8 cellular contexts compared by ENCODE assay signal in the genomic region with DNA sequence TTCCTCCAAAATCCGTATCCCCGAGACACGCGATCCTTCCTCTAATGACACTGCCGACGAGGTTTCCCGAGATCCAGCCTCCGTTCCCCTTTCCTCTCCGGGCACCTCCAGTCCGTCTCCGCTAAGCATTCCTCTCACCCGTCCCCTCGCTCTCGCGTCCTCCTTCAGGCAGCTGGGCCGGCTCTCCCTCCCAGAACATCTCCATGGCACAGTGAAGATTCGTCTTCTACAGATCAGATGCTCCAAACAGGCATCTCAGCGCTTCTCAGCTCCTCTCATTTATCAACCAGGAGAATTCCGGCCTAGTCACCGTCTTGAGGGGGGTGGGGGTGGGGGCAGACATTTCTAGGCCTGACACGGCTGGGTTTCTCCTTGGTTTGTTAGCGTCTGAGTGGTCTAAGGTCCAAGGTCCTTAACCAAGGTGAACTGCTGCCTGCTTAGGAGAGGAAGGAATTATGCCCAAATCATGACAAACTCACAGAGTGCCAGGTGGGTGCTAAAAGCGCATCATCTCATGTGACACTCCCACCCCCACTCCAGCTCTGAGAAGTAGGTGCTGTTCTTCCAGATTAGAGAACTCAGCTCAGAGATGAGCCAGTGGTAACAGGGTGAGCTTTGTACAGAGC. TPM values are rescaled to one million over a fixed set of nuclear protein-coding genes. Genes with fewer than 3 reads are reported as not detected.
DNase-seq lines count a peak whose midpoint lies in the region; ATAC-seq and TF ChIP-seq lines count a peak whose summit lies in the region.

A gene (minus strand): TSS at position 457 of the 626 bp plus-strand sequence. CDS start 7,976 bp downstream, outside the sequence.

- no peaks in the 10 kb centered on the region for H3K36me3 ChIP-seq in esophagus (ENCODE audit: control insufficient read depth in 2 of 2, insufficient read depth in 2 of 2, low read length in 1 of 2)

- POLR2A ChIA-PET in RWPE1 (lab: Yijun Ruan, JAX; ENCODE audit: low non-redundant PET): no interaction called here

- ATAC-seq in GM18861 (IDR thresholded peaks at IDR 0.05; ENCODE audit: unreplicated experiment): no peak

- peak within 1 kb of the TSS; percentile 28 for H3K27ac Mint-ChIP-seq in T-helper 2 cell treated with Interferon-gamma antibody and Interleukin-4, amounts not matched to agents 5 μg/mL and 100 μg/mL, for 36 hours
- H3K27ac Mint-ChIP-seq in nephron progenitor cell: peak within 1 kb of the TSS; percentile 68

- H3K27me3 Mint-ChIP-seq in T-helper 2 cell treated with Interferon-gamma antibody and Interleukin-4, amounts not matched to agents 5 μg/mL and 100 μg/mL, for 36 hours (ENCODE audit: low read depth): peaks cover 77% of the 10 kb centered on the region
- peaks cover 33% of the 10 kb centered on the region for H3K27me3 Mint-ChIP-seq in nephron progenitor cell (ENCODE audit: low read depth, poor library complexity)

- peaks cover 6% of the 10 kb centered on the region for H3K36me3 Mint-ChIP-seq in T-helper 2 cell treated with Interferon-gamma antibody and Interleukin-4, amounts not matched to agents 5 μg/mL and 100 μg/mL, for 36 hours (ENCODE audit: low read depth)
- peaks cover 5% of the 10 kb centered on the region for H3K36me3 Mint-ChIP-seq in nephron progenitor cell (ENCODE audit: low read depth)

- CTCF ChIA-PET in RWPE1 (lab: Yijun Ruan, JAX): interaction anchor here (0.5 to 0.7 kb wide), 2 partner anchors 51 to 1063 kb away, joined by 3 read pairs; a partner anchor contains a TSS

- TF ChIP-seq CTCF in RWPE1 (conservative IDR thresholded peaks at IDR 0.05; ENCODE audit: low read depth): no peak
- TF ChIP-seq CTCF in nephron progenitor cell (IDR thresholded peaks at IDR 0.05): no peak

- H3K4me1 ChIP-seq in esophagus (ENCODE audit: control insufficient read depth in 2 of 2, insufficient read depth in 2 of 2, low read length in 1 of 2): peaks cover 0 to 2% of the 10 kb centered on the region in 2 donors

- 19 to 20% methylated on average over 23 of the region's 23 CpGs for WGBS in esophagus, 2 donors

- DNase-seq in T-helper 2 cell treated with Interferon-gamma antibody and Interleukin-4, amounts not matched to agents 5 μg/mL and 100 μg/mL, for 36 hours (ENCODE audit: low spot score): no peak
- DNase-seq in T-helper 2 cell (no peak), RWPE1 (ENCODE audit: low spot score) (no peak), nephron progenitor cell (peak; percentile 50), AML-193 (lab: John Stamatoyannopoulos, UW) (no peak), NCI-H1048 (lab: John Stamatoyannopoulos, UW) (no peak)

- no peaks in the 10 kb centered on the region for H3K9me3 ChIP-seq in esophagus (ENCODE audit: control insufficient read depth in 2 of 2, insufficient read depth in 1 of 2, low read depth in 1 of 2, low read length in 1 of 2)

- peak within 1 kb of the TSS; percentile 82 for H3K4me3 Mint-ChIP-seq in T-helper 2 cell treated with Interferon-gamma antibody and Interleukin-4, amounts not matched to agents 5 μg/mL and 100 μg/mL, for 36 hours
- peak within 1 kb of the TSS; percentile 93 for H3K4me3 Mint-ChIP-seq in nephron progenitor cell

- peaks cover 11% of the 10 kb centered on the region for H3K4me1 Mint-ChIP-seq in T-helper 2 cell treated with Interferon-gamma antibody and Interleukin-4, amounts not matched to agents 5 μg/mL and 100 μg/mL, for 36 hours (ENCODE audit: low read depth)
- H3K4me1 Mint-ChIP-seq in nephron progenitor cell: peaks cover 39% of the 10 kb centered on the region

- H3K9me3 Mint-ChIP-seq in T-helper 2 cell treated with Interferon-gamma antibody and Interleukin-4, amounts not matched to agents 5 μg/mL and 100 μg/mL, for 36 hours: no peaks in the 10 kb centered on the region
- no peaks in the 10 kb centered on the region for H3K9me3 Mint-ChIP-seq in nephron progenitor cell

- H3K27ac ChIP-seq in RWPE1 (peak within 1 kb of the TSS; percentile 74), esophagus (ENCODE audit: low read depth in 2 of 2, low read length in 1 of 2) (no peak within 1 kb of the TSS)

- H3K27me3 ChIP-seq in esophagus (ENCODE audit: control insufficient read depth in 1 of 2, insufficient read depth in 2 of 2, low read length in 2 of 2): no peaks in the 10 kb centered on the region

- H3K4me3 ChIP-seq in esophagus (ENCODE audit: low read depth in 1 of 2, low read length in 2 of 2): peak within 1 kb of the TSS; percentile 51 to 88

RNA-seq across cellular contexts. Expression of the gene that starts here (rescaled TPM):
- 10 to 100 TPM; 61.3 to 63.4 TPM for polyA plus RNA-seq in esophagus
